Comparison of ENCODE assay signal across 15 cellular contexts in the genomic region with DNA sequence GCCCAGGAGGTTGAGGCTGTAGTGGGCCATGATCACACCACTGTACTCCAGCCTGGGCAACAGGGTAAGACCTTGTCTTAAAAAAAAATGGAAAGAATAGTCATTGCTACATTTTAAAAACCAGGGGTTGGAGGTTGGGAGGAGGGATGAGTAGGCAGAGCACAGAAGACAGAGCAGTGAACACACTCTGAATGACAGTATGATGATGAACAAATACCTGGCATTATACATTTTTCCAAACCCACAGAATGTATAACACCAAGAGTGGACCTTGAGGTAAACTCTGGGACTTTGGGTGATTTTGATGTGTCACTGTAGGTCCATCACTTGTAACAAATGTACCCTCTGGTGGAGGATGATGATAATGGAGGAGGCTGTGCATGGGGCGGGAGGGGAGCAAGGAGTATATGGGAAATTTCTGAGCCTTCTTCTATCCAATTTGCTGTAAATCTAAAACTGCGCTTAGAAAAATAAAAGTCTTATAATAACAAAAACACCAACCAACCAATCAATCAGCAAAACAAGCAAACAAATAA.
DNase-seq lines count a peak whose midpoint lies in the region; ATAC-seq and TF ChIP-seq lines count a peak whose summit lies in the region.
"Had no signal": no experiment of that assay in that cellular context is flagged by ENCODE, and none has a peak within 500 bp of the region (broad histone marks: within the 10 kb centered on the region; RNA-seq: fewer than 3 reads in every experiment).

No MANE protein-coding gene starts in this region.

- peak overlapping the region; percentile 48 for H3K27ac Mint-ChIP-seq in activated naive CD8-positive, alpha-beta T cell treated with anti-CD3 and anti-CD28 coated beads, Interleukin-2, amount 10 ng/mL, durations not matched to agents 7 days and 5 days
- peak overlapping the region; percentile 21 to 78 (median 55) for H3K27ac Mint-ChIP-seq in naive B cell

- no peaks in the 10 kb centered on the region for H4K20me1 ChIP-seq in SK-N-SH (ENCODE audit: insufficient read depth)

- CTCF ChIA-PET in SK-N-SH (lab: Yijun Ruan, JAX), result interaction anchor here (0.9 to 1.7 kb wide), 2 partner anchors 18 to 26 kb away, joined by 3 to 7 read pairs; no protein-coding TSS in a partner anchor

- no peak overlapping the region for H2AFZ ChIP-seq in SK-N-SH (ENCODE audit: low read depth)

- no peak overlapping the region for H3K4me3 Mint-ChIP-seq in activated naive CD8-positive, alpha-beta T cell treated with anti-CD3 and anti-CD28 coated beads, Interleukin-2, amount 10 ng/mL, durations not matched to agents 7 days and 5 days
- H3K4me3 Mint-ChIP-seq in naive B cell, result peak overlapping the region in 1 of 8 donors; percentile 37
- H3K4me3 Mint-ChIP-seq: activated T-cell treated with anti-CD3 and anti-CD28 coated beads, Interleukin-2, amount 50 U/mL, for 4 hours had no signal

- no peak for TF ChIP-seq POLR2A in suprapubic skin (IDR thresholded peaks at IDR 0.05)

- no peak for TF ChIP-seq EP300 in SK-N-SH (IDR thresholded peaks at IDR 0.05; ENCODE audit: borderline replicate concordance in 1 of 2, low read depth in 1 of 2, low read length in 1 of 2)
- no peak for TF ChIP-seq EP300 in suprapubic skin (IDR thresholded peaks at IDR 0.05)

- TF ChIP-seq CTCF in SK-N-SH (IDR thresholded peaks at IDR 0.05) (peak; percentile 18; the same call in 1 of the 2 replicates), BE2C (IDR thresholded peaks at IDR 0.05; ENCODE audit: low read depth, low read length) (no peak), suprapubic skin (IDR thresholded peaks at IDR 0.05) (no peak)

- H3K4me1 Mint-ChIP-seq in activated naive CD8-positive, alpha-beta T cell treated with anti-CD3 and anti-CD28 coated beads, Interleukin-2, amount 10 ng/mL, durations not matched to agents 7 days and 5 days, result peaks cover 10% of the 10 kb centered on the region
- peaks cover 3 to 30% (median 6%) of the 10 kb centered on the region in 3 donors for H3K4me1 Mint-ChIP-seq in naive B cell

- no peak overlapping the region for H3K4me2 ChIP-seq in SK-N-SH

- TF ChIP-seq RAD21 in SK-N-SH (IDR thresholded peaks at IDR 0.05; ENCODE audit: low read length), result no peak

- WGBS in SK-N-SH (ENCODE audit: low lambda C conversion rate), result 100% methylated on average over 2 of the region's 2 CpGs
- WGBS in suprapubic skin, result 98% methylated on average over 2 of the region's 2 CpGs

- H3K27ac ChIP-seq in SK-N-SH (ENCODE audit: low read depth in 2 of 2, low read length in 1 of 2) (no peak overlapping the region), suprapubic skin (no peak overlapping the region)
- H3K27ac ChIP-seq: vagina had no signal

- H3K9me3 Mint-ChIP-seq in activated naive CD8-positive, alpha-beta T cell treated with anti-CD3 and anti-CD28 coated beads, Interleukin-2, amount 10 ng/mL, durations not matched to agents 7 days and 5 days, result peaks cover 3% of the 10 kb centered on the region
- H3K9me3 Mint-ChIP-seq in naive B cell, result no peaks in the 10 kb centered on the region
- H3K9me3 Mint-ChIP-seq: activated T-cell treated with anti-CD3 and anti-CD28 coated beads, Interleukin-2, amount 50 U/mL, for 4 hours had no signal

- no peaks in the 10 kb centered on the region for H3K27me3 ChIP-seq in SK-N-SH (ENCODE audit: insufficient read depth)
- no peaks in the 10 kb centered on the region for H3K27me3 ChIP-seq in BE2C
- H3K27me3 ChIP-seq in suprapubic skin, result no peaks in the 10 kb centered on the region
- H3K27me3 ChIP-seq: vagina had no signal

- no peaks in the 10 kb centered on the region for H3K79me2 ChIP-seq in SK-N-SH (ENCODE audit: insufficient read depth)

- no peaks in the 10 kb centered on the region for H3K27me3 Mint-ChIP-seq in activated naive CD8-positive, alpha-beta T cell treated with anti-CD3 and anti-CD28 coated beads, Interleukin-2, amount 10 ng/mL, durations not matched to agents 7 days and 5 days
- no peaks in the 10 kb centered on the region for H3K27me3 Mint-ChIP-seq in naive B cell

- no peak for DNase-seq in SK-N-SH
- peak; percentile 12 for DNase-seq in HT1080 (ENCODE audit: low read depth)
- DNase-seq in activated naive CD8-positive, alpha-beta T cell treated with anti-CD3 and anti-CD28 coated beads, Interleukin-2, amount 10 ng/mL, durations not matched to agents 7 days and 5 days, result no peak
- DNase-seq in naive B cell, result no peak
- no peak for DNase-seq in BE2C
- DNase-seq in suprapubic skin (ENCODE audit: low spot score in 2 of 2), result no peak
- no peak for DNase-seq in D341Med (ENCODE audit: low spot score)
- DNase-seq: activated T-cell treated with anti-CD3 and anti-CD28 coated beads, Interleukin-2, amount 50 U/mL, for 4 hours; Caco-2; effector memory CD4-positive, alpha-beta T cell; occipital lobe; stimulated activated CD4-positive, alpha-beta T cell treated with anti-CD3 and anti-CD28 coated beads, Interleukin-4, amount 100 ng/mL, for 4 hours had no signal

- no peak overlapping the region for H3K9ac ChIP-seq in SK-N-SH

- ATAC-seq in SK-N-SH treated with all-trans-retinoic acid at 6 μM for 48 hours (no peak), naive B cell (ENCODE audit: low read depth in 2 of 2) (no peak)
- no peak for ATAC-seq in activated naive CD8-positive, alpha-beta T cell treated with anti-CD3 and anti-CD28 coated beads, Interleukin-2, amount 10 ng/mL, durations not matched to agents 7 days and 5 days (ENCODE audit: low read depth)
- ATAC-seq: activated CD4-positive, CD25-positive, alpha-beta regulatory T cell treated with anti-CD3 and anti-CD28 coated beads, Interleukin-2, amount 50 U/mL, for 24 hours had no signal

- H3K36me3 ChIP-seq in SK-N-SH (replicated peaks in 1 of 2; ENCODE audit: control insufficient read depth in 1 of 2, insufficient read depth in 2 of 2, low read length in 1 of 2) (peaks cover 0 to 4% of the 10 kb centered on the region in 2 experiments), BE2C (no peaks in the 10 kb centered on the region), suprapubic skin (no peaks in the 10 kb centered on the region)
- H3K36me3 ChIP-seq: vagina had no signal

- H3K4me1 ChIP-seq in SK-N-SH (ENCODE audit: control insufficient read depth in 1 of 2, insufficient read depth in 2 of 2, low read depth in 1 of 2, low read length in 1 of 2) (no peaks in the 10 kb centered on the region), BE2C (no peaks in the 10 kb centered on the region), suprapubic skin (no peaks in the 10 kb centered on the region)
- H3K4me1 ChIP-seq: Caco-2 had no signal

- H3F3A ChIP-seq in SK-N-SH (replicated peaks; ENCODE audit: insufficient read depth), result no peaks in the 10 kb centered on the region

- no peak overlapping the region for H3K4me3 ChIP-seq in SK-N-SH (ENCODE audit: low read depth in 2 of 2, low read length in 1 of 2)
- H3K4me3 ChIP-seq in BE2C (ENCODE audit: low read depth, low read length), result no peak overlapping the region
- H3K4me3 ChIP-seq in suprapubic skin, result no peak overlapping the region
- H3K4me3 ChIP-seq: vagina had no signal

- H3K9me2 ChIP-seq in SK-N-SH, result no peaks in the 10 kb centered on the region

- peaks cover 75% of the 10 kb centered on the region for H3K36me3 Mint-ChIP-seq in activated naive CD8-positive, alpha-beta T cell treated with anti-CD3 and anti-CD28 coated beads, Interleukin-2, amount 10 ng/mL, durations not matched to agents 7 days and 5 days
- H3K36me3 Mint-ChIP-seq in naive B cell, result peaks cover 20 to 31% of the 10 kb centered on the region in 2 donors

- POLR2A ChIA-PET in SK-N-SH (lab: Yijun Ruan, JAX), result no interaction called here
- POLR2A ChIA-PET in activated naive CD8-positive, alpha-beta T cell treated with anti-CD3 and anti-CD28 coated beads, Interleukin-2, amount 10 ng/mL, durations not matched to agents 7 days and 5 days (lab: Charles Lee), result no interaction called here

- no peaks in the 10 kb centered on the region for H3K9me3 ChIP-seq in SK-N-SH
- H3K9me3 ChIP-seq in BE2C, result no peaks in the 10 kb centered on the region
- H3K9me3 ChIP-seq in suprapubic skin, result no peaks in the 10 kb centered on the region
- H3K9me3 ChIP-seq: Caco-2, vagina had no signal

TF ChIP-seq in SK-N-SH, 30 proteins besides CTCF, POLR2A, EP300 and RAD21 (continues in another document):
- TF ChIP-seq FOXJ3 (CRISPR knock-in tag; IDR thresholded peaks at IDR 0.05) (no peak), FOXM1 (IDR thresholded peaks at IDR 0.05; ENCODE audit: low read depth) (no peak), MEF2A (IDR thresholded peaks at IDR 0.05; ENCODE audit: borderline replicate concordance, low read depth) (no peak), GABPA (IDR thresholded peaks at IDR 0.05; ENCODE audit: low read depth) (no peak), RXRA (IDR thresholded peaks at IDR 0.05; ENCODE audit: borderline replicate concordance, low read depth) (no peak)

TF ChIP-seq in SK-N-SH treated with all-trans-retinoic acid at 6 μM for 48 hours, 23 proteins besides CTCF, POLR2A, EP300 and RAD21 (continues in another document):
- no peak for TF ChIP-seq ZFP3 (CRISPR knock-in tag; IDR thresholded peaks at IDR 0.05)
- no peak for TF ChIP-seq RARB (CRISPR knock-in tag; IDR thresholded peaks at IDR 0.05)
- TF ChIP-seq ZNF70 (CRISPR knock-in tag; IDR thresholded peaks at IDR 0.05), result no peak
- TF ChIP-seq TSHZ2 (CRISPR knock-in tag; IDR thresholded peaks at IDR 0.05), result no peak
- no peak for TF ChIP-seq BACH2 (CRISPR knock-in tag; IDR thresholded peaks at IDR 0.05; ENCODE audit: borderline replicate concordance)
- no peak for TF ChIP-seq ZFP30 (CRISPR knock-in tag; IDR thresholded peaks at IDR 0.05)
